Comparison of ENCODE assay signal across 28 cellular contexts in genomic region chrX:43467608-43468234, GRCh38.
A peak's percentile ranks its signal among the peaks of the same experiment; 100 is the strongest.
DNase-seq lines count a peak whose midpoint lies in the region; ATAC-seq, FAIRE-seq and TF ChIP-seq lines count a peak whose summit lies in the region.
"Had no signal": no experiment of that assay in that cellular context is flagged by ENCODE, and none has a peak within 500 bp of the region (broad histone marks: within the 10 kb centered on the region; RNA-seq: fewer than 3 reads in every experiment).

No MANE protein-coding gene starts in this region.

- in situ Hi-C loops in SK-MEL-5 (cut with HindIII; ENCODE audit: low pct_unique_long_range_greater_than_20kb, low sequenced_read_pairs) = no loop called here

- DNase-seq in COLO668 (lab: John Stamatoyannopoulos, UW; ENCODE audit: unreplicated experiment) (peak; percentile 0), HEK293T (ENCODE audit: extremely low spot score) (peak; percentile 8), SK-MEL-5 (ENCODE audit: low read depth, low spot score) (peak; percentile 19), kidney (peak; percentile 60), HTR-8/SVneo (ENCODE audit: insufficient read length, low spot score) (no peak), ureter (ENCODE audit: low spot score) (no peak)
- DNase-seq: activated CD4-positive, alpha-beta T cell treated with anti-CD3 and anti-CD28 coated beads, Interleukin-2, amount 50 U/mL, for 48 hours; activated CD8-positive, alpha-beta memory T cell treated with anti-CD3 and anti-CD28 coated beads, Interleukin-2, amount 50 U/mL, for 4 hours; anterior cingulate cortex; Calu3; foreskin keratinocyte; GOT3; heart left ventricle; KG1; mucosa of descending colon; NCI-H1436 treated with DMSO at 0.1 percent for 48 hours; NCI-H510A; NK-92 treated with Interleukin-12 subunit alpha and Interleukin-12 subunit beta, amount 100 ng/mL, for 24 hours; T1000; trophoblast cell had no signal

- CTCF ChIA-PET in HEK293T (lab: Yijun Ruan, JAX) = no interaction called here

- intact Hi-C loops in kidney (cut with DNase I) = no loop called here

- no peak for ATAC-seq in HG03045 (IDR thresholded peaks at IDR 0.05; ENCODE audit: unreplicated experiment)
- ATAC-seq: foreskin keratinocyte, heart left ventricle, mucosa of descending colon had no signal

- H3K36me3 ChIP-seq in kidney (ENCODE audit: control insufficient read depth in 1 of 2, insufficient read depth in 2 of 2, low read length in 2 of 2) = no peaks in the 10 kb centered on the region
- H3K36me3 ChIP-seq: BLaER1, cardiac muscle cell, esophagus muscularis mucosa, heart left ventricle had no signal

- no peaks in the 10 kb centered on the region for H3K4me1 ChIP-seq in kidney (ENCODE audit: control insufficient read depth in 1 of 2, insufficient read depth in 1 of 2, low read depth in 1 of 2, low read length in 2 of 2)
- H3K4me1 ChIP-seq: BLaER1, esophagus muscularis mucosa, foreskin keratinocyte, heart left ventricle had no signal

- no peak overlapping the region for H3K27ac ChIP-seq in kidney (ENCODE audit: low read depth in 2 of 2, low read length in 2 of 2)
- H3K27ac ChIP-seq: BLaER1, cardiac muscle cell, esophagus muscularis mucosa, foreskin keratinocyte, heart left ventricle had no signal

- FAIRE-seq in kidney (lab: Jason Lieb, UNC) = no peak
- no peak for FAIRE-seq in HTR-8/SVneo (lab: Jason Lieb, UNC)
- FAIRE-seq: GM12892, RCC 7860 had no signal

- POLR2A ChIA-PET in HEK293T (lab: Yijun Ruan, JAX) = no interaction called here

- no peak for TF ChIP-seq CTCF in kidney (IDR thresholded peaks at IDR 0.05; ENCODE audit: borderline replicate concordance, extremely low read depth, insufficient read depth)

- no peak overlapping the region for H3K4me3 ChIP-seq in kidney (ENCODE audit: low read length in 2 of 2)
- H3K4me3 ChIP-seq: BLaER1, cardiac muscle cell, esophagus muscularis mucosa, heart left ventricle, lung, mucosa of descending colon, skin epidermis had no signal

- H3K9ac ChIP-seq in kidney (ENCODE audit: low read length in 2 of 2) = no peak overlapping the region
- H3K9ac ChIP-seq: BLaER1 had no signal

- H3K9me3 ChIP-seq in kidney (ENCODE audit: control insufficient read depth in 1 of 2, low read length in 2 of 2) = no peaks in the 10 kb centered on the region
- H3K9me3 ChIP-seq: BLaER1, esophagus muscularis mucosa, mucosa of descending colon had no signal

TF ChIP-seq in HEK293T, 16 proteins besides CTCF, POLR2A, EP300 and RAD21:
- no peak for TF ChIP-seq NFRKB (IDR thresholded peaks at IDR 0.05)
- no peak for TF ChIP-seq L3MBTL2 (conservative IDR thresholded peaks at IDR 0.05)
- TF ChIP-seq ARNT (IDR thresholded peaks at IDR 0.05) = no peak
- TF ChIP-seq SP1 (IDR thresholded peaks at IDR 0.05) = no peak
- no peak for TF ChIP-seq SUZ12 (IDR thresholded peaks at IDR 0.05)
- TF ChIP-seq ZNF384 (IDR thresholded peaks at IDR 0.05) = no peak
- TF ChIP-seq FOXA1 (IDR thresholded peaks at IDR 0.05) = no peak
- no peak for TF ChIP-seq PKNOX1 (IDR thresholded peaks at IDR 0.05)
- TF ChIP-seq CTBP1 (IDR thresholded peaks at IDR 0.05; ENCODE audit: borderline replicate concordance) = no peak
- TF ChIP-seq LEF1 (IDR thresholded peaks at IDR 0.05; ENCODE audit: borderline replicate concordance) = no peak
- TF ChIP-seq ELF4 (IDR thresholded peaks at IDR 0.05) = no peak
- no peak for TF ChIP-seq BHLHE40 (IDR thresholded peaks at IDR 0.05; ENCODE audit: borderline replicate concordance)
- TF ChIP-seq TARDBP (IDR thresholded peaks at IDR 0.05) = no peak
- TF ChIP-seq HDGF (IDR thresholded peaks at IDR 0.05; ENCODE audit: borderline replicate concordance) = no peak
- TF ChIP-seq FOXK2 (IDR thresholded peaks at IDR 0.05) = no peak
- TF ChIP-seq FOXM1 (IDR thresholded peaks at IDR 0.05; ENCODE audit: borderline replicate concordance) = no peak

Comparison
In these comparisons a context has a peak if more than half of its experiments do, and no peak if none do; other contexts are left out.
1. DNase-seq: peak in COLO668 (single experiment), HEK293T (single experiment), SK-MEL-5 (single experiment) and kidney (single experiment); none in HTR-8/SVneo (single experiment) and ureter (single experiment).